ENCODE assay signal across 7 cellular contexts in the genomic region with DNA sequence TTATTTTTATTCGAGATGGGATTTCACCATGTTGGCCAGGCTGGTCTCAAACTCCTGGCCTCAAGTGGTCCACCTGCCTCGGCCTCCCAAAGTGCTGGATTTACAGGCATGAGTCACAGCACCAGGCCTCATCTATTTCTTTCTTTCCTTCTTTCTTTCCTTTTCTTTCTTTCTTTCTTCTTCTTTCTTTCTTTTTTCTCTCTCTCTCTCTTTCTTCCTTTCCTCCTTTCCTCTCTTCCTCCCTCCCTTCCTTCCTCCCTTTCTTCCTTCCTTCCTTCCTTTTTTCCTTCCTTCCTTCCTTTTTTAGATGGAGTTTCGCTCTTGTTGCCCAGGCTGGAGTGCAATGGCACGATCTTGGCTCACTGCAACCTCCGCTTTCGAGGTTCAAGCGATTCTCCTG. TPM values are rescaled to one million over a fixed set of nuclear protein-coding genes. Genes with fewer than 3 reads are reported as not detected.
A peak's percentile ranks its signal among the peaks of the same experiment; 100 is the strongest.
DNase-seq lines count a peak whose midpoint lies in the region; ATAC-seq and TF ChIP-seq lines count a peak whose summit lies in the region.
"Not testable (repeated sequence)": the region's sequence is repeated elsewhere in the genome, so short reads cannot be mapped to it uniquely, and the experiment has no call there.

No MANE protein-coding gene starts in this region.

- H3K27me3 Mint-ChIP-seq in Caco-2 (ENCODE audit: insufficient read depth, unreplicated experiment); WTC11 (ENCODE audit: low read depth); activated T-helper 1 cell treated with anti-CD3 and anti-CD28 coated beads, Interleukin-12 subunit alpha, Interleukin-12 subunit beta, Interleukin-2, Interleukin-4 antibody, amounts not matched to agents 30 ng/mL and 10 ng/mL and 1 ng/mL, durations not matched to agents 14 hours and 24 hours and 36 hours (ENCODE audit: insufficient read depth); activated naive CD8-positive, alpha-beta T cell treated with anti-CD3 and anti-CD28 coated beads for 36 hours; effector memory CD8-positive, alpha-beta T cell; natural killer cell (ENCODE audit: low read depth in 2 of 2); stimulated activated naive B cell treated with anti-CD40 and anti-IgM and Interleukin-4, amounts not matched to agents 10 μg/mL and 1 μg/mL and 100 μg/mL, for 72 hours: not testable (repeated sequence)

- peaks cover 30% of the 10 kb centered on the region for H3K4me1 Mint-ChIP-seq in Caco-2 (ENCODE audit: low read depth, unreplicated experiment)
- H3K4me1 Mint-ChIP-seq in WTC11 = peaks cover 14% of the 10 kb centered on the region
- H3K4me1 Mint-ChIP-seq in activated T-helper 1 cell treated with anti-CD3 and anti-CD28 coated beads, Interleukin-12 subunit alpha, Interleukin-12 subunit beta, Interleukin-2, Interleukin-4 antibody, amounts not matched to agents 30 ng/mL and 10 ng/mL and 1 ng/mL, durations not matched to agents 14 hours and 24 hours and 36 hours (ENCODE audit: low read depth) = peaks cover 47% of the 10 kb centered on the region
- peaks cover 37% of the 10 kb centered on the region for H3K4me1 Mint-ChIP-seq in activated naive CD8-positive, alpha-beta T cell treated with anti-CD3 and anti-CD28 coated beads for 36 hours
- peaks cover 33 to 65% of the 10 kb centered on the region in 2 donors for H3K4me1 Mint-ChIP-seq in effector memory CD8-positive, alpha-beta T cell (ENCODE audit: low read depth in 2 of 2)
- peaks cover 52 to 70% of the 10 kb centered on the region in 2 donors for H3K4me1 Mint-ChIP-seq in natural killer cell
- peaks cover 18 to 61% of the 10 kb centered on the region in 2 donors for H3K4me1 Mint-ChIP-seq in stimulated activated naive B cell treated with anti-CD40 and anti-IgM and Interleukin-4, amounts not matched to agents 10 μg/mL and 1 μg/mL and 100 μg/mL, for 72 hours

- H3K9me3 Mint-ChIP-seq in Caco-2 (ENCODE audit: unreplicated experiment); WTC11; activated T-helper 1 cell treated with anti-CD3 and anti-CD28 coated beads, Interleukin-12 subunit alpha, Interleukin-12 subunit beta, Interleukin-2, Interleukin-4 antibody, amounts not matched to agents 30 ng/mL and 10 ng/mL and 1 ng/mL, durations not matched to agents 14 hours and 24 hours and 36 hours; activated naive CD8-positive, alpha-beta T cell treated with anti-CD3 and anti-CD28 coated beads for 36 hours; effector memory CD8-positive, alpha-beta T cell; natural killer cell; stimulated activated naive B cell treated with anti-CD40 and anti-IgM and Interleukin-4, amounts not matched to agents 10 μg/mL and 1 μg/mL and 100 μg/mL, for 72 hours: not testable (repeated sequence)

- not testable (repeated sequence) for BruUV-seq in Caco-2 (replicated peaks; lab: Mats Ljungman, UMichigan)

- H3K27me3 ChIP-seq in Caco-2 (replicated peaks; ENCODE audit: control insufficient read depth, insufficient read depth, low read length) = not testable (repeated sequence)

- POLR2A ChIA-PET in Caco-2 (lab: Charles Lee); WTC11 (lab: Charles Lee): not testable (repeated sequence)

- DNase-seq in Caco-2; WTC11 (ENCODE audit: low spot score); activated T-helper 1 cell treated with anti-CD3 and anti-CD28 coated beads, Interleukin-12 subunit alpha, Interleukin-12 subunit beta, Interleukin-2, Interleukin-4 antibody, amounts not matched to agents 30 ng/mL and 10 ng/mL and 1 ng/mL, durations not matched to agents 14 hours and 24 hours and 36 hours (ENCODE audit: low spot score); activated naive CD8-positive, alpha-beta T cell treated with anti-CD3 and anti-CD28 coated beads for 36 hours; effector memory CD8-positive, alpha-beta T cell; natural killer cell; stimulated activated naive B cell treated with anti-CD40 and anti-IgM and Interleukin-4, amounts not matched to agents 10 μg/mL and 1 μg/mL and 100 μg/mL, for 72 hours: not testable (repeated sequence)

- H3K27ac Mint-ChIP-seq in Caco-2 (ENCODE audit: unreplicated experiment) (peak overlapping the region; percentile 23), WTC11 (peak overlapping the region; percentile 88), natural killer cell (peak overlapping the region; percentile 8 to 79)
- H3K27ac Mint-ChIP-seq in activated T-helper 1 cell treated with anti-CD3 and anti-CD28 coated beads, Interleukin-12 subunit alpha, Interleukin-12 subunit beta, Interleukin-2, Interleukin-4 antibody, amounts not matched to agents 30 ng/mL and 10 ng/mL and 1 ng/mL, durations not matched to agents 14 hours and 24 hours and 36 hours = peak overlapping the region; percentile 77
- peak overlapping the region; percentile 47 for H3K27ac Mint-ChIP-seq in activated naive CD8-positive, alpha-beta T cell treated with anti-CD3 and anti-CD28 coated beads for 36 hours
- H3K27ac Mint-ChIP-seq in effector memory CD8-positive, alpha-beta T cell = peak overlapping the region; percentile 58 to 92
- H3K27ac Mint-ChIP-seq in stimulated activated naive B cell treated with anti-CD40 and anti-IgM and Interleukin-4, amounts not matched to agents 10 μg/mL and 1 μg/mL and 100 μg/mL, for 72 hours = peak overlapping the region; percentile 56

- not testable (repeated sequence) for ATAC-seq in WTC11; effector memory CD8-positive, alpha-beta T cell (replicated peaks); natural killer cell; stimulated activated naive B cell treated with anti-CD40 and anti-IgM and Interleukin-4, amounts not matched to agents 10 μg/mL and 1 μg/mL and 100 μg/mL, for 72 hours (replicated peaks)

- H3K4me3 Mint-ChIP-seq in Caco-2 (ENCODE audit: unreplicated experiment); WTC11; activated T-helper 1 cell treated with anti-CD3 and anti-CD28 coated beads, Interleukin-12 subunit alpha, Interleukin-12 subunit beta, Interleukin-2, Interleukin-4 antibody, amounts not matched to agents 30 ng/mL and 10 ng/mL and 1 ng/mL, durations not matched to agents 14 hours and 24 hours and 36 hours; activated naive CD8-positive, alpha-beta T cell treated with anti-CD3 and anti-CD28 coated beads for 36 hours; effector memory CD8-positive, alpha-beta T cell; natural killer cell; stimulated activated naive B cell treated with anti-CD40 and anti-IgM and Interleukin-4, amounts not matched to agents 10 μg/mL and 1 μg/mL and 100 μg/mL, for 72 hours: not testable (repeated sequence)

- not testable (repeated sequence) for H3K4me3 ChIP-seq in Caco-2 (ENCODE audit: low read depth, low read length)

- H3K36me3 ChIP-seq in Caco-2 (ENCODE audit: control insufficient read depth, insufficient read depth, low read length) = not testable (repeated sequence)

- peaks cover 14% of the 10 kb centered on the region for H3K4me1 ChIP-seq in Caco-2

- TF ChIP-seq CTCF in Caco-2 (IDR thresholded peaks at IDR 0.05; ENCODE audit: insufficient read depth in 1 of 2, low read depth in 1 of 2, low read length in 1 of 2, severe bottlenecking in 1 of 2, unreplicated experiment in 1 of 2); WTC11 (IDR thresholded peaks at IDR 0.05); natural killer cell (IDR thresholded peaks at IDR 0.05): not testable (repeated sequence)

- H3K36me3 Mint-ChIP-seq in Caco-2 (ENCODE audit: insufficient read depth, unreplicated experiment) = peaks cover 64% of the 10 kb centered on the region
- peaks cover 27% of the 10 kb centered on the region for H3K36me3 Mint-ChIP-seq in WTC11
- peaks cover 32% of the 10 kb centered on the region for H3K36me3 Mint-ChIP-seq in activated T-helper 1 cell treated with anti-CD3 and anti-CD28 coated beads, Interleukin-12 subunit alpha, Interleukin-12 subunit beta, Interleukin-2, Interleukin-4 antibody, amounts not matched to agents 30 ng/mL and 10 ng/mL and 1 ng/mL, durations not matched to agents 14 hours and 24 hours and 36 hours (ENCODE audit: low read depth)
- peaks cover 45% of the 10 kb centered on the region for H3K36me3 Mint-ChIP-seq in activated naive CD8-positive, alpha-beta T cell treated with anti-CD3 and anti-CD28 coated beads for 36 hours
- peaks cover 91% of the 10 kb centered on the region for H3K36me3 Mint-ChIP-seq in effector memory CD8-positive, alpha-beta T cell (ENCODE audit: insufficient read depth)
- peaks cover 21% of the 10 kb centered on the region for H3K36me3 Mint-ChIP-seq in natural killer cell
- peaks cover 47 to 51% of the 10 kb centered on the region in 2 donors for H3K36me3 Mint-ChIP-seq in stimulated activated naive B cell treated with anti-CD40 and anti-IgM and Interleukin-4, amounts not matched to agents 10 μg/mL and 1 μg/mL and 100 μg/mL, for 72 hours

- intact Hi-C loops in Caco-2 (cut with micrococcal nuclease; ENCODE audit: unreplicated experiment); activated T-helper 1 cell treated with anti-CD3 and anti-CD28 coated beads, Interleukin-12 subunit alpha, Interleukin-12 subunit beta, Interleukin-2, Interleukin-4 antibody, amounts not matched to agents 30 ng/mL and 10 ng/mL and 1 ng/mL, durations not matched to agents 14 hours and 24 hours and 36 hours (cut with micrococcal nuclease); natural killer cell (cut with micrococcal nuclease): not testable (repeated sequence)

- CTCF ChIA-PET in Caco-2 (lab: Charles Lee); WTC11 (lab: Charles Lee): not testable (repeated sequence)

- H3K9me3 ChIP-seq in Caco-2 = not testable (repeated sequence)

RNA-seq across cellular contexts. Expression of a gene that starts 36.9 kb away (rescaled TPM):
- total RNA-seq in Caco-2 (2022) = 61.4 and 63.1 TPM in 2 replicates
- total RNA-seq in WTC11 (2021) = 51.4 to 52.3 TPM (median 51.8 TPM) in 3 replicates
- 114 and 130 TPM in 2 replicates for total RNA-seq in activated T-helper 1 cell treated with anti-CD3 and anti-CD28 coated beads, Interleukin-12 subunit alpha, Interleukin-12 subunit beta, Interleukin-2, Interleukin-4 antibody, amounts not matched to agents 30 ng/mL and 10 ng/mL and 1 ng/mL, durations not matched to agents 14 hours and 24 hours and 36 hours
- total RNA-seq in activated naive CD8-positive, alpha-beta T cell treated with anti-CD3 and anti-CD28 coated beads for 36 hours = 10 to 100 TPM; 58.0 to 62.4 TPM
- 100 to 1,000 TPM; 272 to 353 (median 345) TPM for total RNA-seq in natural killer cell

Comparison
In these comparisons a context has a peak if more than half of its experiments do, and no peak if none do; other contexts are left out.
1. H3K27ac Mint-ChIP-seq: peak in every context shown above with its lines; median percentile 88 in WTC11; 77 in activated T-helper 1 cell treated with anti-CD3 and anti-CD28 coated beads, Interleukin-12 subunit alpha, Interleukin-12 subunit beta, Interleukin-2, Interleukin-4 antibody, amounts not matched to agents 30 ng/mL and 10 ng/mL and 1 ng/mL, durations not matched to agents 14 hours and 24 hours and 36 hours; 75 in effector memory CD8-positive, alpha-beta T cell; 56 in stimulated activated naive B cell treated with anti-CD40 and anti-IgM and Interleukin-4, amounts not matched to agents 10 μg/mL and 1 μg/mL and 100 μg/mL, for 72 hours; 47 in activated naive CD8-positive, alpha-beta T cell treated with anti-CD3 and anti-CD28 coated beads for 36 hours; 44 in natural killer cell; 23 in Caco-2.